ENCODE assay signal across 23 cellular contexts in the genomic region with DNA sequence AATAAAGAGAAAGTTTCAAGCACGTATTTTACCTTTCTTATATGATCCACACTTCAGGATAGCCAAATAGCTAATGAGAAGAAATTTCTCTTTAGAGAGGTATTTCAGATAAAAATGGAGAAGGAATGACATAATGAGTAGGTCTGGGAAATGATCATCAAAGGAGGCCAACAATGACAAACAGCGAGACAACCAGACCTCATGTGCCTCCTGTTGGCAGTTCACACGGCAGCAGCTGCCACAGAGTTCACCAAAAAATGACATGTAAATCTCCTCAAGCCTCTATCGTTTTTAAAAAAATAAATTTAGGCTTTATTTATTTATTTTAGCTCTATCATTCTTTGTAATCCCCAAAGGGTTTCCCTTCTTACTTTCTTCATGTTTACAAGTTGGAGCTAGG. TPM values are rescaled to one million over a fixed set of nuclear protein-coding genes. Genes with fewer than 3 reads are reported as not detected.
DNase-seq lines count a peak whose midpoint lies in the region; ATAC-seq and TF ChIP-seq lines count a peak whose summit lies in the region.
"Had no signal": no experiment of that assay in that cellular context is flagged by ENCODE, and none has a peak within 500 bp of the region (broad histone marks: within the 10 kb centered on the region; RNA-seq: fewer than 3 reads in every experiment).

No MANE protein-coding gene starts in this region.

- no peak overlapping the region for H3K27ac ChIP-seq in GM23248
- H3K27ac ChIP-seq in prostate gland: peak overlapping the region in 1 of 2 donors; percentile 70
- H3K27ac ChIP-seq in testis: no peak overlapping the region
- H3K27ac ChIP-seq: breast epithelium, left ventricle myocardium inferior, spleen, thyroid gland had no signal

- TF ChIP-seq POLR2A in prostate gland (IDR thresholded peaks at IDR 0.05) (no peak), testis (IDR thresholded peaks at IDR 0.05) (no peak)

- no peaks in the 10 kb centered on the region for H3K79me2 ChIP-seq in GM23248 (ENCODE audit: insufficient read depth)

- no peaks in the 10 kb centered on the region for H3K36me3 ChIP-seq in GM23248 (ENCODE audit: low read depth)
- no peaks in the 10 kb centered on the region for H3K36me3 ChIP-seq in prostate gland
- H3K36me3 ChIP-seq in testis (ENCODE audit: low read depth, missing control alignments): no peaks in the 10 kb centered on the region
- H3K36me3 ChIP-seq: breast epithelium, spleen, thyroid gland had no signal

- no peak overlapping the region for H3K4me2 ChIP-seq in GM23248 (ENCODE audit: unreplicated experiment)

- H3K27me3 ChIP-seq in GM23248 (replicated peaks; ENCODE audit: insufficient read depth) (peaks cover 20% of the 10 kb centered on the region), prostate gland (replicated peaks; ENCODE audit: insufficient read depth) (no peaks in the 10 kb centered on the region), testis (no peaks in the 10 kb centered on the region)
- H3K27me3 ChIP-seq: breast epithelium, thyroid gland had no signal

- H3K9ac ChIP-seq in GM23248: no peak overlapping the region

- intact Hi-C loops in prostate gland (cut with DNase I) (no loop called here), testis (cut with DNase I; ENCODE audit: low total_unique reads) (no loop called here)

- no peak overlapping the region for H2AFZ ChIP-seq in GM23248

- H3K9me3 ChIP-seq in GM23248 (ENCODE audit: low read depth) (no peaks in the 10 kb centered on the region), prostate gland (no peaks in the 10 kb centered on the region), testis (no peaks in the 10 kb centered on the region)
- H3K9me3 ChIP-seq: breast epithelium, left ventricle myocardium inferior, spleen, thyroid gland had no signal

- no peaks in the 10 kb centered on the region; the same call in 1 of the 2 replicates for H3K9me2 ChIP-seq in GM23248 (ENCODE audit: insufficient read depth)

- 52 to 56% methylated on average over 4 of the region's 4 CpGs for WGBS in GM23248 (ENCODE audit: low coverage in 1 of 2, low lambda C conversion rate in 2 of 2, missing lambda C conversion rate in 2 of 2), 2 experiments
- WGBS in prostate gland: 77% methylated on average over 4 of the region's 4 CpGs
- 78 to 79% methylated on average over 4 of the region's 4 CpGs for WGBS in testis, 2 donors

- H3K4me3 ChIP-seq in GM23248: no peak overlapping the region
- H3K4me3 ChIP-seq in prostate gland: no peak overlapping the region
- no peak overlapping the region for H3K4me3 ChIP-seq in testis
- H3K4me3 ChIP-seq: breast epithelium, left ventricle myocardium inferior, spleen, thyroid gland had no signal

- DNase-seq in GM23248 (peak; percentile 11), LHCN-M2 (ENCODE audit: low read depth) (peak; percentile 82), RKO (ENCODE audit: low spot score) (peak; percentile 18), dermis microvascular lymphatic vessel endothelial cell (ENCODE audit: low read depth in 2 of 2) (peak; percentile 30 to 52), dermis blood vessel endothelial cell (no peak), prostate gland (ENCODE audit: low spot score) (no peak), testis (no peak)
- DNase-seq: activated CD4-positive, alpha-beta T cell treated with anti-CD3 and anti-CD28 coated beads, Interleukin-2, amount 50 U/mL, for 48 hours; activated CD8-positive, alpha-beta memory T cell treated with anti-CD3 and anti-CD28 coated beads, Interleukin-2, amount 50 U/mL, for 48 hours; activated naive CD8-positive, alpha-beta T cell treated with anti-CD3 and anti-CD28 coated beads, Interleukin-2, amount 10 ng/mL, durations not matched to agents 7 days and 5 days; immature natural killer cell; left ventricle myocardium inferior; NCI-H1436; NCI-H2227 treated with DMSO at 0.1 percent for 48 hours; spleen; stimulated activated CD4-positive, alpha-beta T cell treated with anti-CD3 and anti-CD28 coated beads, Interleukin-4, amount 100 ng/mL, for 24 hours; stimulated activated naive CD4-positive, alpha-beta T cell treated with Interleukin-2 at 50 U/mL for 16 hours; thyroid gland had no signal

- H3K4me1 ChIP-seq in GM23248 (ENCODE audit: insufficient read depth): no peaks in the 10 kb centered on the region
- H3K4me1 ChIP-seq in prostate gland (replicated peaks): peaks cover 13% of the 10 kb centered on the region
- peaks cover 3% of the 10 kb centered on the region for H3K4me1 ChIP-seq in testis
- H3K4me1 ChIP-seq: breast epithelium, spleen had no signal

- in situ Hi-C loops in GM23248 (cut with MboI): no loop called here

- ATAC-seq in GM21447 (IDR thresholded peaks at IDR 0.05; ENCODE audit: unreplicated experiment): no peak
- ATAC-seq: natural killer cell treated with Interleukin-12 subunit alpha and Interleukin-12 subunit beta and Interleukin-15 and Interleukin-18, amount 100 ng/mL, for 72 hours; SK-N-SH treated with all-trans-retinoic acid at 6 μM for 48 hours had no signal

- TF ChIP-seq CTCF in prostate gland (IDR thresholded peaks at IDR 0.05) (no peak), testis (IDR thresholded peaks at IDR 0.05) (no peak)

- no peaks in the 10 kb centered on the region for H3F3A ChIP-seq in GM23248 (ENCODE audit: insufficient read depth)

- H4K20me1 ChIP-seq in GM23248 (ENCODE audit: insufficient read depth): no peaks in the 10 kb centered on the region

RNA-seq across cellular contexts. Expression of gene SLC2A12, which starts 47.7 kb away (rescaled TPM):
- 0.54 and 0.63 TPM in 2 replicates for total RNA-seq in GM23248 (2014; rRNA removed; shearing (Covaris generic))
- polyA plus RNA-seq in GM23248 (2016; fragmentation: Nextera tagmentation; extraction: Ambion mirVana) (0.18 and 0.34 TPM in 2 replicates), testis (ENCODE audit: insufficient read depth, low read depth, low replicate concordance) (0.65 TPM)
- total RNA-seq in LHCN-M2 (2014; rRNA removed) (0.06 and 0.57 TPM in 2 replicates), dermis microvascular lymphatic vessel endothelial cell (20.0 and 48.7 TPM in 2 replicates), dermis blood vessel endothelial cell (34.9 and 43.1 TPM in 2 replicates), prostate gland (10 to 100 TPM; 15.2 to 49.0 TPM), testis (under 1 TPM; 0.63 to 0.74 TPM)
- 0.16 TPM for polyA plus RNA-seq in LHCN-M2 (2012)
- total RNA-seq: natural killer cell treated with Interleukin-12 subunit alpha and Interleukin-12 subunit beta and Interleukin-15 and Interleukin-18, amount 100 ng/mL, for 72 hours; T-helper 2 cell treated with Interferon-gamma antibody and Interleukin-4, amounts not matched to agents 100 ng/mL and 5 ng/mL, for 36 hours had no signal

RNA-seq across cellular contexts. Expression of gene TBPL1, which starts 51.7 kb away (rescaled TPM):
- total RNA-seq in GM23248 (2014; rRNA removed; shearing (Covaris generic)): 40.5 and 42.7 TPM in 2 replicates
- polyA plus RNA-seq in GM23248 (2016; fragmentation: Nextera tagmentation; extraction: Ambion mirVana) (46.0 and 53.5 TPM in 2 replicates), testis (ENCODE audit: insufficient read depth, low read depth, low replicate concordance) (327 TPM)
- total RNA-seq in LHCN-M2 (2014; rRNA removed) (28.2 and 39.8 TPM in 2 replicates), dermis microvascular lymphatic vessel endothelial cell (21.4 and 21.6 TPM in 2 replicates), dermis blood vessel endothelial cell (32.0 and 35.2 TPM in 2 replicates), prostate gland (10 to 100 TPM; 27.7 to 30.8 TPM), testis (10 to 100 TPM; 63.4 to 77.9 TPM)
- polyA plus RNA-seq in LHCN-M2 (2012): 17.3 TPM

Comparison
In these comparisons a context has a peak if more than half of its experiments do, and no peak if none do; other contexts are left out.
1. DNase-seq: peak in GM23248 (single experiment), LHCN-M2 (single experiment), RKO (single experiment) and dermis microvascular lymphatic vessel endothelial cell (2 of 2); none in dermis blood vessel endothelial cell (single experiment), prostate gland (single experiment) and testis (single experiment).